Comparison of ENCODE assay signal across 10 cellular contexts in the genomic region with DNA sequence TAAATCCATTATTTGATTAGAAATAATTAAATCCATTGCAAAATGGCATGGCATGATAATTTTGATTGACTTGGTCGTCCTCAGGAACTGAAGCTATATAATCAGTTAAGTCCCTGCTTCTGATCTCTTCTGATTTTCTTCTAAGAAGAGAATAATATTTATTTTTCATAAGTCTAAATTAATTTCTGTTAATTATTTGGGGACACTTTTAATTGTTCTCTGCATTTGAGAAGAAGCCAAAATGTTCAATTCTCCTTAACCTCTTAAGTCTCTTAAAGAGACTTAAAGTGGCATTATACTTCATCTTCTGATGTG.
DNase-seq lines count a peak whose midpoint lies in the region; ATAC-seq and TF ChIP-seq lines count a peak whose summit lies in the region.
"Had no signal": no experiment of that assay in that cellular context is flagged by ENCODE, and none has a peak within 500 bp of the region (broad histone marks: within the 10 kb centered on the region; RNA-seq: fewer than 3 reads in every experiment).

No MANE protein-coding gene starts in this region.

- peak; percentile 9 for TF ChIP-seq CTCF in Calu3 (IDR thresholded peaks at IDR 0.05; ENCODE audit: unreplicated experiment)
- TF ChIP-seq CTCF in OCI-LY7 (conservative IDR thresholded peaks at IDR 0.05; ENCODE audit: low read length): peak; percentile 44; the same call in 1 of the 2 replicates
- TF ChIP-seq CTCF in glutamatergic neuron (IDR thresholded peaks at IDR 0.05; ENCODE audit: partially characterized antibody, unreplicated experiment): peak; percentile 50
- TF ChIP-seq CTCF in gastrocnemius medialis (IDR thresholded peaks at IDR 0.05 in 4 of 5, conservative IDR thresholded peaks at IDR 0.05 in 1 of 5): peak in 1 of 5 experiments; percentile 7

- no peaks in the 10 kb centered on the region for H3K4me1 ChIP-seq in OCI-LY7 (ENCODE audit: insufficient read depth, low read length, poor library complexity, severe bottlenecking)
- peaks cover 10 to 12% of the 10 kb centered on the region in 2 donors for H3K4me1 ChIP-seq in gastrocnemius medialis

- peak in 1 of 2 donors; percentile 7 for ATAC-seq in gastrocnemius medialis
- no peak for ATAC-seq in HG03469 (IDR thresholded peaks at IDR 0.05; ENCODE audit: unreplicated experiment)
- no peak for ATAC-seq in HG02642 (IDR thresholded peaks at IDR 0.05; ENCODE audit: poor library complexity, unreplicated experiment)

- in situ Hi-C loops in gastrocnemius medialis (cut with MboI; ENCODE audit: low sequenced_read_pairs in 4 of 4): loop anchor here (5.0 to 25.0 kb wide), 7 partner anchors 73 to 417 kb away; no protein-coding TSS in a partner anchor

- no peak overlapping the region for H3K4me3 ChIP-seq in OCI-LY7 (ENCODE audit: low read depth, low read length, poor library complexity, severe bottlenecking)
- H3K4me3 ChIP-seq in gastrocnemius medialis: peak overlapping the region; percentile 28 to 44 (median 40)

- DNase-seq in Calu3 (no peak), OCI-LY7 (ENCODE audit: low spot score) (no peak), glutamatergic neuron (no peak), gastrocnemius medialis (no peak), LoVo (ENCODE audit: low spot score) (no peak)
- DNase-seq: effector memory CD4-positive, alpha-beta T cell; NCI-H446 treated with DMSO at 0.1 percent for 48 hours had no signal

- BruUV-seq in Calu3 (replicated peaks; lab: Mats Ljungman, UMichigan): no TSS peak
- BruUV-seq in OCI-LY7 (replicated peaks; lab: Mats Ljungman, UMichigan): no TSS peak

- no peak overlapping the region for H3K27ac ChIP-seq in OCI-LY7 (ENCODE audit: low read depth, low read length, poor library complexity, severe bottlenecking)
- H3K27ac ChIP-seq in gastrocnemius medialis: peak overlapping the region; percentile 43 to 64 (median 53)
- H3K27ac ChIP-seq: HL-60 had no signal

- H3K9me3 Mint-ChIP-seq in Calu3 (ENCODE audit: low read depth, unreplicated experiment) (no peaks in the 10 kb centered on the region), glutamatergic neuron (ENCODE audit: unreplicated experiment) (no peaks in the 10 kb centered on the region)

- H3K36me3 Mint-ChIP-seq in Calu3 (ENCODE audit: insufficient read depth, unreplicated experiment) (no peaks in the 10 kb centered on the region), glutamatergic neuron (ENCODE audit: unreplicated experiment) (no peaks in the 10 kb centered on the region)

- H3K9me2 ChIP-seq in OCI-LY7 (ENCODE audit: insufficient read depth, low read length): no peaks in the 10 kb centered on the region

- H3K9me3 ChIP-seq in OCI-LY7 (ENCODE audit: low read length) (no peaks in the 10 kb centered on the region), gastrocnemius medialis (no peaks in the 10 kb centered on the region)

- H3K27ac Mint-ChIP-seq in Calu3 (ENCODE audit: unreplicated experiment) (peak overlapping the region; percentile 45), glutamatergic neuron (ENCODE audit: unreplicated experiment) (no peak overlapping the region)

- H3K4me3 Mint-ChIP-seq in Calu3 (ENCODE audit: low read depth, unreplicated experiment) (peak overlapping the region; percentile 43), glutamatergic neuron (ENCODE audit: unreplicated experiment) (no peak overlapping the region)

- H3K36me3 ChIP-seq in OCI-LY7 (ENCODE audit: insufficient read depth, low read length): no peaks in the 10 kb centered on the region
- no peaks in the 10 kb centered on the region for H3K36me3 ChIP-seq in gastrocnemius medialis

- POLR2A ChIA-PET in OCI-LY7 (lab: Charles Lee): interaction anchor here (2.0 kb wide), 1 partner anchor 10 kb away, joined by 8 read pairs; no protein-coding TSS in a partner anchor

- H3K79me2 ChIP-seq in OCI-LY7 (ENCODE audit: insufficient read depth, low read depth, low read length): no peaks in the 10 kb centered on the region

- H3K4me1 Mint-ChIP-seq in Calu3 (ENCODE audit: low read depth, unreplicated experiment): peaks cover 37% of the 10 kb centered on the region
- peaks cover 3% of the 10 kb centered on the region for H3K4me1 Mint-ChIP-seq in glutamatergic neuron (ENCODE audit: low read depth, unreplicated experiment)

- intact Hi-C loops in Calu3 (cut with micrococcal nuclease; ENCODE audit: unreplicated experiment): loop anchor here (5.0 to 10.0 kb wide), 2 partner anchors 80 to 533 kb away; a partner anchor contains a TSS
- intact Hi-C loops in OCI-LY7 (cut with micrococcal nuclease; ENCODE audit: unreplicated experiment): no loop called here
- intact Hi-C loops in gastrocnemius medialis (cut with DNase I; ENCODE audit: low total_unique reads): loop anchor here (2.0 to 5.0 kb wide), 3 partner anchors 37 to 135 kb away; no protein-coding TSS in a partner anchor

- H3K27me3 Mint-ChIP-seq in Calu3 (ENCODE audit: unreplicated experiment) (no peaks in the 10 kb centered on the region), glutamatergic neuron (ENCODE audit: unreplicated experiment) (no peaks in the 10 kb centered on the region)

- no peaks in the 10 kb centered on the region for H3K27me3 ChIP-seq in gastrocnemius medialis

- H3K4me2 ChIP-seq in OCI-LY7 (ENCODE audit: low read length): no peak overlapping the region

- TF ChIP-seq POLR2A in gastrocnemius medialis (IDR thresholded peaks at IDR 0.05): no peak

- CTCF ChIA-PET in Calu3 (lab: Charles Lee): interaction anchor here (0.6 to 2.8 kb wide), 9 partner anchors 37 to 412 kb away, joined by 3 to 13 read pairs (median 6); no protein-coding TSS in a partner anchor
- CTCF ChIA-PET in OCI-LY7 (lab: Charles Lee; ENCODE audit: unreplicated experiment): interaction anchor here (0.5 kb wide), 2 partner anchors 215 to 417 kb away, joined by 3 read pairs; no protein-coding TSS in a partner anchor

- H2AFZ ChIP-seq in OCI-LY7 (ENCODE audit: low read length): no peak overlapping the region

- no peaks in the 10 kb centered on the region for H4K20me1 ChIP-seq in OCI-LY7 (ENCODE audit: insufficient read depth, low read length)
